Comparison of ENCODE assay signal across 8 cellular contexts in the genomic region with DNA sequence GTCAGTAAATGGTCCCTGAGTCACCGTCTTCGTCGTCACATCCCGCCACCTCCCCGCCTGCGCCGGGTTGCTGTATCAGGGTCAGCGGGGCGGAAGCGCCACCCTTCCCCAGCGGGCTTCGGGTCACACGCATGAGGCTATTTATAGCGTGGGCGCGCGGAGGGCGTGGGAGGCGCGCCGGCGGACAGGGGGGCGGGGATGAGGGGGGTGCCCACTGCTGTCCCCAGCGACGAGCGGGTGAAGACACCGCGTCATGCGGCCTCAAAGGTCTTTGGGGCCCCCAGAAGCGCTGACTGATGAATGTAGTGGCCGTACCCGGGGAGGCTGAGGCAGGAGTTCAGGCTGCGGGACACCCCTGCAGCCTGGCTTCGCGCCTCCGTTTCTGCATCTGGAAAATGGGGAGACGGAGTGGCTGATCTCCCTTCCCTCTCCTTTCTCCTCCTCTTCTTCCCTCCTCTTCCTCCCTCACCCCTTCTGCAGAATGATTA. TPM values are rescaled to one million over a fixed set of nuclear protein-coding genes. Genes with fewer than 3 reads are reported as not detected.
DNase-seq lines count a peak whose midpoint lies in the region; ATAC-seq and TF ChIP-seq lines count a peak whose summit lies in the region.

No MANE protein-coding gene starts in this region.

- no peak for TF ChIP-seq CTCF in thoracic aorta (IDR thresholded peaks at IDR 0.05)

- no peaks in the 10 kb centered on the region for H3K36me3 Mint-ChIP-seq in natural killer cell treated with Interleukin-12 subunit alpha and Interleukin-12 subunit beta and Interleukin-15 and Interleukin-18, amount 100 ng/mL, for 72 hours

- peak overlapping the region; percentile 68 for H3K4me3 Mint-ChIP-seq in natural killer cell treated with Interleukin-12 subunit alpha and Interleukin-12 subunit beta and Interleukin-15 and Interleukin-18, amount 100 ng/mL, for 72 hours

- peak; percentile 85 for DNase-seq in G401 (ENCODE audit: low spot score)
- peak in 2 of 3 experiments; percentile 6 to 37 for DNase-seq in activated CD8-positive, alpha-beta memory T cell treated with anti-CD3 and anti-CD28 coated beads for 48 hours (ENCODE audit: low read depth in 2 of 3, low spot score in 2 of 3)
- peak; percentile 27 for DNase-seq in fibroblast of gingiva (ENCODE audit: low read depth)
- peak; percentile 91 for DNase-seq in natural killer cell treated with Interleukin-12 subunit alpha and Interleukin-12 subunit beta and Interleukin-15 and Interleukin-18, amount 100 ng/mL, for 72 hours (ENCODE audit: low spot score)
- peak; percentile 60 for DNase-seq in thoracic aorta (ENCODE audit: low spot score)
- no peak for DNase-seq in kidney glomerular epithelial cell (lab: John Stamatoyannopoulos, UW)

- in situ Hi-C loops in G401 (cut with HindIII; ENCODE audit: low sequenced_read_pairs), result no loop called here

- ATAC-seq in natural killer cell treated with Interleukin-12 subunit alpha and Interleukin-12 subunit beta and Interleukin-15 and Interleukin-18, amount 100 ng/mL, for 72 hours, result peak; percentile 98
- peak; percentile 70 for ATAC-seq in thoracic aorta (ENCODE audit: insufficient number of reproducible peaks, low FRiP score, low read depth)
- ATAC-seq in HG03354 (IDR thresholded peaks at IDR 0.05; ENCODE audit: poor library complexity, severe bottlenecking, unreplicated experiment), result no peak

- peak overlapping the region; percentile 73 to 84 for H3K27ac Mint-ChIP-seq in natural killer cell treated with Interleukin-12 subunit alpha and Interleukin-12 subunit beta and Interleukin-15 and Interleukin-18, amount 100 ng/mL, for 72 hours

- H3K27ac ChIP-seq in HUES6 (ENCODE audit: low read depth, low read length), result no peak overlapping the region
- peak overlapping the region in 1 of 2 donors; percentile 89 for H3K27ac ChIP-seq in thoracic aorta

- H3K9me3 Mint-ChIP-seq in natural killer cell treated with Interleukin-12 subunit alpha and Interleukin-12 subunit beta and Interleukin-15 and Interleukin-18, amount 100 ng/mL, for 72 hours, result no peaks in the 10 kb centered on the region

- no peak overlapping the region for H3K9ac ChIP-seq in HUES6 (ENCODE audit: low read length)

- H3K9me3 ChIP-seq in HUES6 (ENCODE audit: control insufficient read depth, insufficient read depth, low read depth, low read length) (no peaks in the 10 kb centered on the region), thoracic aorta (no peaks in the 10 kb centered on the region)

- H3K4me3 ChIP-seq in HUES6 (ENCODE audit: low read depth, low read length) (peak overlapping the region; percentile 59), thoracic aorta (peak overlapping the region; percentile 74)

- no peaks in the 10 kb centered on the region for H3K36me3 ChIP-seq in HUES6 (ENCODE audit: control insufficient read depth, insufficient read depth, low read length)
- H3K36me3 ChIP-seq in thoracic aorta, result no peaks in the 10 kb centered on the region

- H3K4me1 Mint-ChIP-seq in natural killer cell treated with Interleukin-12 subunit alpha and Interleukin-12 subunit beta and Interleukin-15 and Interleukin-18, amount 100 ng/mL, for 72 hours (ENCODE audit: low read depth in 2 of 2), result peaks cover 12 to 18% of the 10 kb centered on the region in 2 donors

- H3K27me3 Mint-ChIP-seq in natural killer cell treated with Interleukin-12 subunit alpha and Interleukin-12 subunit beta and Interleukin-15 and Interleukin-18, amount 100 ng/mL, for 72 hours, result peaks cover 30 to 36% of the 10 kb centered on the region in 2 donors

- H3K4me1 ChIP-seq in HUES6 (ENCODE audit: control insufficient read depth, insufficient read depth, low read length) (peaks cover 16% of the 10 kb centered on the region), thoracic aorta (ENCODE audit: control insufficient read depth in 1 of 2, low read depth in 2 of 2) (peaks cover 7 to 9% of the 10 kb centered on the region in 2 donors)

- H3K27me3 ChIP-seq in HUES6 (ENCODE audit: control insufficient read depth, insufficient read depth, low read length) (no peaks in the 10 kb centered on the region), thoracic aorta (replicated peaks; ENCODE audit: insufficient read depth) (no peaks in the 10 kb centered on the region)

RNA-seq across cellular contexts. Expression of a gene that starts 7.9 kb away (rescaled TPM):
- total RNA-seq in G401 (2014; rRNA removed; shearing (Covaris generic)), result 7.0 and 11.4 TPM in 2 replicates
- not detected for total RNA-seq in natural killer cell treated with Interleukin-12 subunit alpha and Interleukin-12 subunit beta and Interleukin-15 and Interleukin-18, amount 100 ng/mL, for 72 hours
- 1 to 10 TPM; 2.1 to 7.7 TPM for total RNA-seq in thoracic aorta

RNA-seq across cellular contexts. Expression of a gene that starts 39.0 kb away (rescaled TPM):
- 41.7 and 48.4 TPM in 2 replicates for total RNA-seq in G401 (2014; rRNA removed; shearing (Covaris generic))
- 10 to 100 TPM; 71.0 to 75.6 TPM for total RNA-seq in natural killer cell treated with Interleukin-12 subunit alpha and Interleukin-12 subunit beta and Interleukin-15 and Interleukin-18, amount 100 ng/mL, for 72 hours
- 10 to 100 TPM; 31.7 to 42.9 TPM for total RNA-seq in thoracic aorta
